Comparison of ENCODE assay signal across 17 cellular contexts in genomic region chr7:36906448-36906847, GRCh38.
"Had no signal": no experiment of that assay in that cellular context is flagged by ENCODE, and none has a peak within 500 bp of the region (broad histone marks: within the 10 kb centered on the region; RNA-seq: fewer than 3 reads in every experiment).

No MANE protein-coding gene starts in this region.

- DNase-seq: activated CD4-positive, alpha-beta T cell treated with anti-CD3 and anti-CD28 coated beads, Interleukin-2, amount 10 ng/mL, durations not matched to agents 24 days and 14 days; activated CD4-positive, CD25-positive, alpha-beta regulatory T cell; activated CD8-positive, alpha-beta memory T cell treated with anti-CD3 and anti-CD28 coated beads, Interleukin-2, amount 50 U/mL, for 48 hours; activated naive CD8-positive, alpha-beta T cell treated with anti-CD3 and anti-CD28 coated beads for 36 hours; activated T-cell treated with anti-CD3 and anti-CD28 coated beads, Interleukin-2, amount 50 U/mL, for 72 hours; amygdala; central memory CD4-positive, alpha-beta T cell; colonic mucosa; effector CD4-positive, alpha-beta T cell; foreskin melanocyte; left cardiac atrium; mammary epithelial cell; naive thymus-derived CD4-positive, alpha-beta T cell; nucleus accumbens; stimulated activated CD4-positive, alpha-beta T cell treated with anti-CD3 and anti-CD28 coated beads, Interleukin-2, amount 100 ng/mL, for 48 hours; stimulated activated naive CD4-positive, alpha-beta T cell treated with Interleukin-2 at 50 U/mL for 16 hours had no signal

- H3K9me3 ChIP-seq: colonic mucosa, suprapubic skin had no signal

- H3K27me3 ChIP-seq: colonic mucosa, suprapubic skin had no signal

- H3K4me3 ChIP-seq: colonic mucosa, suprapubic skin had no signal

- H3K36me3 ChIP-seq: colonic mucosa, suprapubic skin had no signal

- H3K27ac ChIP-seq: colonic mucosa, suprapubic skin had no signal

- H3K4me1 ChIP-seq: colonic mucosa, suprapubic skin had no signal

- ATAC-seq: activated T-cell treated with anti-CD3 and anti-CD28 coated beads, Interleukin-2, amount 50 U/mL, for 72 hours; left cardiac atrium; naive thymus-derived CD4-positive, alpha-beta T cell had no signal
